1 cellular context compared by ENCODE assay signal in genomic region chr22:47839586-47840245, GRCh38.
TF ChIP-seq lines count a peak whose summit lies in the region.

No MANE protein-coding gene starts in this region.

TF ChIP-seq in HepG2, 621 proteins besides CTCF, POLR2A, EP300 and RAD21 (continued from another document):
- TF ChIP-seq ZNF691 (CRISPR knock-in tag; IDR thresholded peaks at IDR 0.05; ENCODE audit: borderline replicate concordance, low read depth) (no peak), SMARCC2 (IDR thresholded peaks at IDR 0.05) (no peak), ZNF460 (CRISPR knock-in tag; IDR thresholded peaks at IDR 0.05; ENCODE audit: borderline replicate concordance) (no peak), JDP2 (CRISPR knock-in tag; IDR thresholded peaks at IDR 0.05; ENCODE audit: borderline replicate concordance) (no peak), ZNF574 (CRISPR knock-in tag; IDR thresholded peaks at IDR 0.05) (no peak), IKZF5 (CRISPR knock-in tag; IDR thresholded peaks at IDR 0.05) (no peak), ZNF607 (CRISPR knock-in tag; IDR thresholded peaks at IDR 0.05; ENCODE audit: borderline replicate concordance) (no peak)
TF ChIP-seq in HepG2: peak in this region for 0.
